Comparison of ENCODE assay signal across 8 cellular contexts in genomic region chr15:83108266-83109219, GRCh38. TPM values are rescaled to one million over a fixed set of nuclear protein-coding genes. Genes with fewer than 3 reads are reported as not detected.
DNase-seq lines count a peak whose midpoint lies in the region; ATAC-seq, FAIRE-seq and TF ChIP-seq lines count a peak whose summit lies in the region.

No MANE protein-coding gene starts in this region.

- no peak for TF ChIP-seq POLR2A in GM12891 (IDR thresholded peaks at IDR 0.05; ENCODE audit: low read depth, low read length)

- DNase-seq in GM12891 (ENCODE audit: insufficient read length, low spot score) (peak; percentile 59), MV-4-11 (lab: John Stamatoyannopoulos, UW) (peak; percentile 98), ascending aorta (ENCODE audit: low spot score in 2 of 2) (peak; percentile 36 to 76), substantia nigra (lab: John Stamatoyannopoulos, UW) (peak in 32 of 49 donors; percentile 10 to 68 (median 34)), HT-29 (ENCODE audit: low spot score) (no peak)
- no peak for DNase-seq in central memory CD4-positive, alpha-beta T cell

- peak overlapping the region; percentile 68 to 82 for H3K4me3 ChIP-seq in ascending aorta

- H3K27me3 ChIP-seq in ascending aorta, result no peaks in the 10 kb centered on the region
- H3K27me3 ChIP-seq in layer of hippocampus (ENCODE audit: control insufficient read depth, insufficient read depth, low read length), result peaks cover 2% of the 10 kb centered on the region

- no peak for TF ChIP-seq CTCF in ascending aorta (IDR thresholded peaks at IDR 0.05)

- H3K27ac ChIP-seq in ascending aorta, result peak overlapping the region; percentile 22 to 60
- H3K27ac ChIP-seq in layer of hippocampus (ENCODE audit: low read depth, low read length), result peak overlapping the region; percentile 57
- peak overlapping the region; percentile 52 for H3K27ac ChIP-seq in substantia nigra (ENCODE audit: low read depth, low read length, poor library complexity, severe bottlenecking)

- H3K4me1 ChIP-seq in ascending aorta, result peaks cover 0 to 7% of the 10 kb centered on the region in 2 donors

- FAIRE-seq in GM12891 (lab: Jason Lieb, UNC), result peak; percentile 98

- H3K36me3 ChIP-seq in ascending aorta, result no peaks in the 10 kb centered on the region

- intact Hi-C loops in ascending aorta (cut with DNase I), result no loop called here

- peak; percentile 74 for ATAC-seq in GM21825 (IDR thresholded peaks at IDR 0.05; ENCODE audit: unreplicated experiment)

- H3K9me3 ChIP-seq in ascending aorta, result no peaks in the 10 kb centered on the region

TF ChIP-seq in GM12891, 5 proteins besides CTCF, POLR2A, EP300 and RAD21:
- TF ChIP-seq POU2F2 (IDR thresholded peaks at IDR 0.05; ENCODE audit: low read depth, low read length) (no peak), SPI1 (IDR thresholded peaks at IDR 0.05; ENCODE audit: low read depth, low read length) (no peak), PAX5 (IDR thresholded peaks at IDR 0.05; ENCODE audit: insufficient read depth, low read length, severe bottlenecking) (no peak), POLR2AphosphoS5 (IDR thresholded peaks at IDR 0.05; ENCODE audit: low read depth, low read length) (no peak)

RNA-seq across cellular contexts. Expression of gene TM6SF1, which starts 1.1 kb away (rescaled TPM):
- polyA plus RNA-seq in GM12891 (2012; ENCODE audit: low read depth, missing spikeins), result 0.99 TPM
- total RNA-seq in ascending aorta, result 6.3 TPM
- not detected in 2 replicates for total RNA-seq in HT-29 (2014; rRNA removed; shearing (Covaris generic))

RNA-seq across cellular contexts. Expression of gene BTBD1, which starts 41.5 kb away (rescaled TPM):
- polyA plus RNA-seq in GM12891 (2012; ENCODE audit: low read depth, missing spikeins), result 37.2 TPM
- total RNA-seq in ascending aorta, result 63.9 TPM
- 90.3 and 111 TPM in 2 replicates for total RNA-seq in HT-29 (2014; rRNA removed; shearing (Covaris generic))

Comparison
In these comparisons a context has a peak if more than half of its experiments do, and no peak if none do; other contexts are left out.
1. DNase-seq: peak in GM12891 (single experiment), MV-4-11 (single experiment), ascending aorta (2 of 2) and substantia nigra (32 of 49); none in HT-29 (single experiment) and central memory CD4-positive, alpha-beta T cell (single experiment).
2. Peak in every context shown above with its lines, with median percentiles within 50 percentile points of each other: H3K27ac ChIP-seq.